In the genomic region with DNA sequence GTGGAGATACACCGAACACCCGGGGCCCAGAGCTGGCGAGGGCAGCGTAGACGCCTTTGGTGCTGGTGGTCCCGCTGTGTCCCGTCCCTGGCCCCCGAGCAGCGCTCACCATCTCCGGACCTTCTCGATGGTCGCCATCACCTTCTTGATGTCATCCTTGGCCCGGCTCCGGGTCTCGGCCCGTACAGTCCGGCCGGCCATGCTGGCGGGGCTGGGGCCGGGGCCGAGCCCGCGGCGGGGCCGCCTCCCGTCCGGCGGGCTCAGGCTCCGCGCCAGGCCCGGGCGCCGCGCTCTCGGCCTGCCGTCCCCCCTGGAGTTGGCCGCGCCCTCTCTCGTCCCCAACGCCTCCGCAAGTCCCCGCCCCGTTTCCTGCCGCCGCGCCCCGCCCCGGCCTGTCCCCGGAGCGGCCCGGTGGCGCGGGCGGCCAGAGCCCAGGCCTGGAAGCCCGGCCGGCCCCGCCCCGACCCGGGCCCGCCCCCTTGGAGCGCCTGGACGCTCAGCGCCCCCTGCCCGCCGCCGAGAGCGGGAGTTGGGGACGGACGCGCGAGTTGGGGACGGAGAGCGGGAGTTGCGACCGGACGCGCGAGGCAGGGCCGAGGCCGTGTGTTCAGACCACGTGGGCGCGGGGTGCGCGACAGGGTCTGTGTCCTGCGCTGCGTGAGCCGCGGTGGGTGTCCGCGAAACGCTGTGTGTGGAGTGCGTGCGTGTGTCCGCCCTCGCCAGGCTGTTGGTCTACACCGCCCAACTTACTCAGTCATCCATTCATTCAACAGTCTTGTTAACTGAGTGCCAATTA, we compare ENCODE assay signal across 8 cellular contexts. TPM values are rescaled to one million over a fixed set of nuclear protein-coding genes. Genes with fewer than 3 reads are reported as not detected.
A peak's percentile ranks its signal among the peaks of the same experiment; 100 is the strongest.
DNase-seq lines count a peak whose midpoint lies in the region; ATAC-seq and TF ChIP-seq lines count a peak whose summit lies in the region.

Gene BCL7C, minus strand, starts transcription at position 334 of the 796 bp plus-strand sequence. Its CDS starts 133 bp downstream, at position 201.

- peak within 1 kb of the TSS; percentile 99 for H3K27ac ChIP-seq in RWPE1

- no peaks in the 10 kb centered on the region for H3K9me3 Mint-ChIP-seq in IgD-negative memory B cell
- H3K9me3 Mint-ChIP-seq in nephron progenitor cell, result no peaks in the 10 kb centered on the region
- no peaks in the 10 kb centered on the region for H3K9me3 Mint-ChIP-seq in stimulated activated naive CD8-positive, alpha-beta T cell treated with anti-CD3 and anti-CD28 coated beads, Interleukin-15, amount 100 ng/mL, for 72 hours

- H3K27ac Mint-ChIP-seq in IgD-negative memory B cell (peak within 1 kb of the TSS in 2 of 3 donors; percentile 91 to 96), nephron progenitor cell (peak within 1 kb of the TSS; percentile 65)
- peak within 1 kb of the TSS; percentile 96 to 97 for H3K27ac Mint-ChIP-seq in stimulated activated naive CD8-positive, alpha-beta T cell treated with anti-CD3 and anti-CD28 coated beads, Interleukin-15, amount 100 ng/mL, for 72 hours

- H3K36me3 Mint-ChIP-seq in IgD-negative memory B cell, result peaks cover 2% of the 10 kb centered on the region
- H3K36me3 Mint-ChIP-seq in nephron progenitor cell (ENCODE audit: low read depth), result peaks cover 14% of the 10 kb centered on the region

- H3K4me3 Mint-ChIP-seq in IgD-negative memory B cell (peak within 1 kb of the TSS; percentile 71 to 94 (median 88)), nephron progenitor cell (peak within 1 kb of the TSS; percentile 89)
- peak within 1 kb of the TSS; percentile 93 to 96 for H3K4me3 Mint-ChIP-seq in stimulated activated naive CD8-positive, alpha-beta T cell treated with anti-CD3 and anti-CD28 coated beads, Interleukin-15, amount 100 ng/mL, for 72 hours

- peak; percentile 72 for ATAC-seq in GM21528 (IDR thresholded peaks at IDR 0.05; ENCODE audit: low FRiP score, unreplicated experiment)
- ATAC-seq in stimulated activated naive CD8-positive, alpha-beta T cell treated with anti-CD3 and anti-CD28 coated beads, Interleukin-15, amount 100 ng/mL, for 72 hours, result peak; percentile 85

- H3K27me3 Mint-ChIP-seq in IgD-negative memory B cell, result no peaks in the 10 kb centered on the region
- H3K27me3 Mint-ChIP-seq in nephron progenitor cell (ENCODE audit: low read depth, poor library complexity), result peaks cover 3% of the 10 kb centered on the region
- H3K27me3 Mint-ChIP-seq in stimulated activated naive CD8-positive, alpha-beta T cell treated with anti-CD3 and anti-CD28 coated beads, Interleukin-15, amount 100 ng/mL, for 72 hours, result no peaks in the 10 kb centered on the region

- CTCF ChIA-PET in RWPE1 (lab: Yijun Ruan, JAX), result interaction anchor here (0.5 to 1.4 kb wide), 3 partner anchors 40 to 80 kb away, joined by 3 read pairs; no protein-coding TSS in a partner anchor

- H3K4me1 Mint-ChIP-seq in IgD-negative memory B cell (peaks cover 18 to 25% (median 24%) of the 10 kb centered on the region in 3 donors), nephron progenitor cell (peaks cover 58% of the 10 kb centered on the region)
- H3K4me1 Mint-ChIP-seq in stimulated activated naive CD8-positive, alpha-beta T cell treated with anti-CD3 and anti-CD28 coated beads, Interleukin-15, amount 100 ng/mL, for 72 hours, result peaks cover 53% of the 10 kb centered on the region

- peak; percentile 61 for DNase-seq in DMS79 (lab: John Stamatoyannopoulos, UW)
- DNase-seq in RWPE1 (ENCODE audit: low spot score), result peak; percentile 71
- peak; percentile 77 for DNase-seq in activated T-helper 9 cell treated with anti-CD3 and anti-CD28 coated beads, Interleukin-2, amount 50 U/mL, for 16 hours (ENCODE audit: low read depth)
- DNase-seq in fibroblast of the aortic adventitia (ENCODE audit: low read depth), result peak; percentile 70
- DNase-seq in nephron progenitor cell, result peak; percentile 96
- peak; percentile 84 to 88 for DNase-seq in stimulated activated naive CD8-positive, alpha-beta T cell treated with anti-CD3 and anti-CD28 coated beads, Interleukin-15, amount 100 ng/mL, for 72 hours

- POLR2A ChIA-PET in RWPE1 (lab: Yijun Ruan, JAX; ENCODE audit: low non-redundant PET), result no interaction called here

- H3K4me3 ChIP-seq in fibroblast of the aortic adventitia (ENCODE audit: low read depth, low read length), result peak within 1 kb of the TSS; percentile 90

- TF ChIP-seq CTCF in RWPE1 (conservative IDR thresholded peaks at IDR 0.05; ENCODE audit: low read depth), result peak; percentile 67
- TF ChIP-seq CTCF in fibroblast of the aortic adventitia (IDR thresholded peaks at IDR 0.05; ENCODE audit: insufficient read depth, low read length), result peak; percentile 50
- TF ChIP-seq CTCF in nephron progenitor cell (IDR thresholded peaks at IDR 0.05), result peak; percentile 8

RNA-seq across cellular contexts. Expression of gene BCL7C, which starts in this region (rescaled TPM):
- 45.0 TPM for polyA plus RNA-seq in IgD-negative memory B cell
- total RNA-seq in fibroblast of the aortic adventitia (ENCODE audit: low replicate concordance), result 22.3 and 45.5 TPM in 2 replicates

Comparison
In these comparisons a context has a peak if more than half of its experiments do, and no peak if none do; other contexts are left out.
1. Peak in every context shown above with its lines: DNase-seq, ATAC-seq, H3K4me3 ChIP-seq and H3K27ac ChIP-seq.
2. CTCF ChIP-seq: peak in every context shown above with its lines; median percentile 67 in RWPE1; 50 in fibroblast of the aortic adventitia; 8 in nephron progenitor cell.